Comparison of ENCODE assay signal across 1 cellular context in genomic region chr12:48814313-48815280, GRCh38.
A peak's percentile ranks its signal among the peaks of the same experiment; 100 is the strongest.
TF ChIP-seq lines count a peak whose summit lies in the region.

No MANE protein-coding gene starts in this region.

TF ChIP-seq in WTC11, 78 proteins besides CTCF, POLR2A, EP300 and RAD21 (continued from another document):
- TF ChIP-seq ZNF532 (CRISPR knock-in tag; IDR thresholded peaks at IDR 0.05; ENCODE audit: borderline replicate concordance) (no peak), PREB (CRISPR knock-in tag; IDR thresholded peaks at IDR 0.05; ENCODE audit: borderline replicate concordance) (no peak), FOXP4 (CRISPR knock-in tag; IDR thresholded peaks at IDR 0.05) (peak; percentile 23; the same call in 1 of the 2 replicates), SP1 (CRISPR knock-in tag; conservative IDR thresholded peaks at IDR 0.05) (0 out of 2 replicates have a peak, but pooled peaks have one; percentile 34), ZNF317 (CRISPR knock-in tag; IDR thresholded peaks at IDR 0.05; ENCODE audit: borderline replicate concordance, low read depth) (no peak), CDX4 (CRISPR knock-in tag; IDR thresholded peaks at IDR 0.05; ENCODE audit: borderline replicate concordance) (no peak), ZNF671 (CRISPR knock-in tag; IDR thresholded peaks at IDR 0.05) (no peak), ATF6 (CRISPR knock-in tag; IDR thresholded peaks at IDR 0.05) (no peak), ATF3 (CRISPR knock-in tag; conservative IDR thresholded peaks at IDR 0.05) (no peak), FOXK1 (CRISPR knock-in tag; IDR thresholded peaks at IDR 0.05) (no peak), NFYB (CRISPR knock-in tag; conservative IDR thresholded peaks at IDR 0.05; ENCODE audit: low read depth) (no peak), TEAD1 (CRISPR knock-in tag; IDR thresholded peaks at IDR 0.05) (no peak), USF2 (CRISPR knock-in tag; IDR thresholded peaks at IDR 0.05) (no peak), ZMAT4 (CRISPR knock-in tag; IDR thresholded peaks at IDR 0.05) (no peak), AFF4 (CRISPR knock-in tag; IDR thresholded peaks at IDR 0.05; ENCODE audit: borderline replicate concordance) (no peak), ZNF423 (CRISPR knock-in tag; IDR thresholded peaks at IDR 0.05) (peak; percentile 91), E2F4 (CRISPR knock-in tag; IDR thresholded peaks at IDR 0.05; ENCODE audit: borderline replicate concordance, low read depth) (no peak), HMGA2 (CRISPR knock-in tag; IDR thresholded peaks at IDR 0.05) (no peak), MLX (CRISPR knock-in tag; IDR thresholded peaks at IDR 0.05) (no peak)
